27 cellular contexts compared by ENCODE assay signal in genomic region chr9:14512942-14513341, GRCh38.
"Had no signal": no experiment of that assay in that cellular context is flagged by ENCODE, and none has a peak within 500 bp of the region (broad histone marks: within the 10 kb centered on the region; RNA-seq: fewer than 3 reads in every experiment).

No MANE protein-coding gene starts in this region.

- H3K36me3 ChIP-seq: stomach, suprapubic skin, thoracic aorta, thyroid gland, tibial artery, tibial nerve, transverse colon, upper lobe of left lung, upper lobe of right lung, uterus, vagina had no signal

- DNase-seq: stimulated activated CD4-positive, alpha-beta T cell treated with anti-CD3 and anti-CD28 coated beads, Interleukin-2, amount 100 ng/mL, for 48 hours; stimulated activated CD4-positive, alpha-beta T cell treated with anti-CD3 and anti-CD28 coated beads, Interleukin-4, amount 100 ng/mL, for 1 hour; stimulated activated CD4-positive, alpha-beta T cell treated with anti-CD3 and anti-CD28 coated beads, Interleukin-4, amount 100 ng/mL, for 24 hours; stimulated activated CD4-positive, alpha-beta T cell treated with anti-CD3 and anti-CD28 coated beads, Interleukin-4, amount 100 ng/mL, for 4 hours; stimulated activated CD8-positive, alpha-beta memory T cell treated with anti-CD3 and anti-CD28 coated beads, Interleukin-4, amount 100 ng/mL, for 48 hours; stimulated activated naive B cell treated with anti-CD40 and anti-IgM and Interleukin-4, amounts not matched to agents 10 μg/mL and 1 μg/mL and 100 μg/mL, for 72 hours; stimulated activated naive CD4-positive, alpha-beta T cell; stimulated activated naive CD4-positive, alpha-beta T cell treated with Interleukin-2 at 50 U/mL for 16 hours; stimulated activated naive CD8-positive, alpha-beta T cell treated with anti-CD3 and anti-CD28 coated beads, Interleukin-15, amount 100 ng/mL, for 72 hours; stimulated activated naive CD8-positive, alpha-beta T cell treated with anti-CD3 and anti-CD28 coated beads, Interleukin-15, Interleukin-2, amounts not matched to agents 100 U/mL and 50 U/mL, for 24 hours; stomach; substantia nigra; testis; thyroid gland; tibial artery; transverse colon; trophoblast cell; upper lobe of left lung; upper lobe of right lung; uterus had no signal

- H3K9me3 ChIP-seq: stomach, suprapubic skin, testis, thoracic aorta, thyroid gland, tibial artery, tibial nerve, transverse colon, upper lobe of left lung, upper lobe of right lung, uterus, vagina had no signal

- H3K4me3 ChIP-seq: stomach, suprapubic skin, testis, thoracic aorta, thyroid gland, tibial artery, tibial nerve, transverse colon, upper lobe of left lung, upper lobe of right lung, uterus, vagina had no signal

- H3K27ac ChIP-seq: stomach, suprapubic skin, testis, thoracic aorta, thyroid gland, tibial artery, tibial nerve, transverse colon, upper lobe of left lung, upper lobe of right lung, uterus, vagina had no signal

- H3K4me1 ChIP-seq: stomach, suprapubic skin, testis, thyroid gland, tibial artery, tibial nerve, transverse colon, upper lobe of left lung, upper lobe of right lung, uterus, vagina had no signal

- FAIRE-seq: urothelium cell line had no signal

- H3K27me3 ChIP-seq: stomach, suprapubic skin, testis, thyroid gland, tibial artery, tibial nerve, transverse colon, upper lobe of left lung, upper lobe of right lung, uterus, vagina had no signal

- ATAC-seq: stimulated activated effector memory CD8-positive, alpha-beta T cell treated with anti-CD3 and anti-CD28 coated beads, Interleukin-12 subunit alpha, Interleukin-12 subunit beta, amount 100 ng/mL, for 72 hours; stimulated activated memory B cell treated with anti-CD40 and anti-IgM and Interleukin-4, amounts not matched to agents 10 μg/mL and 1 μg/mL and 100 μg/mL, for 72 hours; stimulated activated naive B cell treated with anti-CD40 and anti-IgM and Interleukin-4, amounts not matched to agents 10 μg/mL and 1 μg/mL and 100 μg/mL, for 72 hours; stimulated activated naive CD8-positive, alpha-beta T cell treated with anti-CD3 and anti-CD28 coated beads, Interleukin-15, amount 100 ng/mL, for 72 hours; stimulated activated naive CD8-positive, alpha-beta T cell treated with anti-CD3 and anti-CD28 coated beads, Interleukin-15, Interleukin-2, amounts not matched to agents 100 U/mL and 50 U/mL, for 24 hours; upper lobe of right lung had no signal
